In genomic region chr4:147741190-147741788, GRCh38 we compare ENCODE assay signal across 15 cellular contexts. TPM values are rescaled to one million over a fixed set of nuclear protein-coding genes. Genes with fewer than 3 reads are reported as not detected.
A peak's percentile ranks its signal among the peaks of the same experiment; 100 is the strongest.
DNase-seq lines count a peak whose midpoint lies in the region; ATAC-seq, FAIRE-seq and TF ChIP-seq lines count a peak whose summit lies in the region.
"Had no signal": no experiment of that assay in that cellular context is flagged by ENCODE, and none has a peak within 500 bp of the region (broad histone marks: within the 10 kb centered on the region; RNA-seq: fewer than 3 reads in every experiment).

No MANE protein-coding gene starts in this region.

- H3K4me1 Mint-ChIP-seq in endodermal cell (peaks cover 37% of the 10 kb centered on the region), neural progenitor cell (peaks cover 31% of the 10 kb centered on the region)
- H3K4me1 Mint-ChIP-seq: IgD-negative memory B cell had no signal

- intact Hi-C loops in PC-9 (cut with micrococcal nuclease; ENCODE audit: unreplicated experiment): loop anchor here (1.0 to 2.0 kb wide), 3 partner anchors 8 to 90 kb away; no protein-coding TSS in a partner anchor
- intact Hi-C loops in heart right ventricle (cut with DNase I): loop anchor here in 1 of 10 donors (2.0 kb wide), 1 partner anchor 40 kb away; no protein-coding TSS in a partner anchor

- H3F3A ChIP-seq in PC-9 (ENCODE audit: insufficient read depth, low read depth): no peaks in the 10 kb centered on the region; the same call in 1 of the 2 replicates
- H3F3A ChIP-seq in neural progenitor cell (ENCODE audit: low read depth): peaks cover 25% of the 10 kb centered on the region

- H3K9ac ChIP-seq in endodermal cell (ENCODE audit: extremely low read depth, low read length, poor library complexity, severe bottlenecking) (no peak overlapping the region), neural progenitor cell (no peak overlapping the region)

- H3K27ac Mint-ChIP-seq in endodermal cell (peak overlapping the region; percentile 48), neural progenitor cell (no peak overlapping the region)
- H3K27ac Mint-ChIP-seq: CD8-positive, alpha-beta T cell; IgD-negative memory B cell; stimulated activated naive CD8-positive, alpha-beta T cell treated with anti-CD3 and anti-CD28 coated beads, Interleukin-15, amount 100 ng/mL, for 72 hours had no signal

- H3K27me3 Mint-ChIP-seq in endodermal cell (ENCODE audit: insufficient read depth) (no peaks in the 10 kb centered on the region), neural progenitor cell (ENCODE audit: insufficient read depth, low read depth) (peaks cover 13% of the 10 kb centered on the region)
- H3K27me3 Mint-ChIP-seq: stimulated activated naive CD8-positive, alpha-beta T cell treated with anti-CD3 and anti-CD28 coated beads, Interleukin-15, amount 100 ng/mL, for 72 hours had no signal

- H3K9me3 Mint-ChIP-seq in endodermal cell (no peaks in the 10 kb centered on the region), neural progenitor cell (peaks cover 2% of the 10 kb centered on the region)
- H3K9me3 Mint-ChIP-seq: CD8-positive, alpha-beta T cell; stimulated activated naive CD8-positive, alpha-beta T cell treated with anti-CD3 and anti-CD28 coated beads, Interleukin-15, amount 100 ng/mL, for 72 hours had no signal

- H3K36me3 ChIP-seq in PC-9 (ENCODE audit: low read depth) (no peaks in the 10 kb centered on the region), endodermal cell (ENCODE audit: control insufficient read depth, insufficient read depth, low read length) (no peaks in the 10 kb centered on the region), neural progenitor cell (no peaks in the 10 kb centered on the region), heart right ventricle (no peaks in the 10 kb centered on the region)

- FAIRE-seq in H54 (lab: Jason Lieb, UNC): no peak
- FAIRE-seq: bronchial epithelial cell had no signal

- H3K36me3 Mint-ChIP-seq in endodermal cell (ENCODE audit: low read depth): no peaks in the 10 kb centered on the region
- peaks cover 9% of the 10 kb centered on the region for H3K36me3 Mint-ChIP-seq in neural progenitor cell
- H3K36me3 Mint-ChIP-seq: CD8-positive, alpha-beta T cell; IgD-negative memory B cell had no signal

- H3K27me3 ChIP-seq in PC-9 (ENCODE audit: insufficient read depth, low read depth) (no peaks in the 10 kb centered on the region), endodermal cell (ENCODE audit: control insufficient read depth, insufficient read depth, low read length, poor library complexity, severe bottlenecking) (no peaks in the 10 kb centered on the region), neural progenitor cell (no peaks in the 10 kb centered on the region), heart right ventricle (no peaks in the 10 kb centered on the region)
- H3K27me3 ChIP-seq: esophagus muscularis mucosa had no signal

- H3K4me1 ChIP-seq in PC-9 (replicated peaks; ENCODE audit: insufficient read depth) (peaks cover 22% of the 10 kb centered on the region), endodermal cell (ENCODE audit: control insufficient read depth, insufficient read depth, low read length) (peaks cover 7% of the 10 kb centered on the region), neural progenitor cell (peaks cover 23% of the 10 kb centered on the region), heart right ventricle (peaks cover 0 to 78% (median 39%) of the 10 kb centered on the region in 9 donors)

- no peak for ATAC-seq in HG02884 (IDR thresholded peaks at IDR 0.05; ENCODE audit: unreplicated experiment)
- no peak for ATAC-seq in heart right ventricle
- ATAC-seq: CD8-positive, alpha-beta T cell had no signal

- no peaks in the 10 kb centered on the region for H3K9me2 ChIP-seq in PC-9 (ENCODE audit: insufficient read depth)

- H3K4me2 ChIP-seq in PC-9: peak overlapping the region; percentile 34; the same call in 1 of the 2 replicates
- H3K4me2 ChIP-seq in neural progenitor cell: no peak overlapping the region

- TF ChIP-seq CTCF in PC-9 (conservative IDR thresholded peaks at IDR 0.05) (no peak), endodermal cell (conservative IDR thresholded peaks at IDR 0.05) (no peak), neural progenitor cell (IDR thresholded peaks at IDR 0.05) (no peak), heart right ventricle (IDR thresholded peaks at IDR 0.05) (no peak)

- TF ChIP-seq POLR2A in H54 (IDR thresholded peaks at IDR 0.05; ENCODE audit: low read depth, low read length): no peak

- no peak overlapping the region for H2AFZ ChIP-seq in PC-9
- H2AFZ ChIP-seq in neural progenitor cell (replicated peaks): no peak overlapping the region

- peak overlapping the region; percentile 53; the same call in 1 of the 2 replicates for H3K27ac ChIP-seq in PC-9
- no peak overlapping the region for H3K27ac ChIP-seq in endodermal cell (ENCODE audit: low read depth, low read length)
- no peak overlapping the region for H3K27ac ChIP-seq in neural progenitor cell
- H3K27ac ChIP-seq in heart right ventricle: no peak overlapping the region
- H3K27ac ChIP-seq: esophagus muscularis mucosa had no signal

- no peaks in the 10 kb centered on the region for H4K20me1 ChIP-seq in PC-9 (ENCODE audit: insufficient read depth)
- peaks cover 24% of the 10 kb centered on the region for H4K20me1 ChIP-seq in neural progenitor cell (ENCODE audit: low read depth)

- no TSS peak for BruUV-seq in PC-9 (replicated peaks; lab: Mats Ljungman, UMichigan)

- H3K4me3 ChIP-seq in PC-9 (no peak overlapping the region), endodermal cell (ENCODE audit: low read length) (no peak overlapping the region), neural progenitor cell (no peak overlapping the region), heart right ventricle (no peak overlapping the region)
- H3K4me3 ChIP-seq: esophagus muscularis mucosa had no signal

- DNase-seq in GM03348 (ENCODE audit: low spot score) (peak; percentile 51), PC-9 (peak; percentile 33 to 61), endodermal cell (no peak), neural progenitor cell (ENCODE audit: low spot score) (peak; percentile 31), H54 (ENCODE audit: insufficient read length, low spot score) (no peak), heart right ventricle (no peak)
- no peak for DNase-seq in activated CD4-positive, alpha-beta T cell treated with anti-CD3 and anti-CD28 coated beads for 4 hours
- DNase-seq: CD8-positive, alpha-beta T cell; NCI-H1436; NCI-H748 treated with DMSO at 0.1 percent for 48 hours; stimulated activated naive CD8-positive, alpha-beta T cell treated with anti-CD3 and anti-CD28 coated beads, Interleukin-15, amount 100 ng/mL, for 72 hours had no signal

- peaks cover 83% of the 10 kb centered on the region for H3K79me2 ChIP-seq in PC-9 (ENCODE audit: low read depth)
- peaks cover 96% of the 10 kb centered on the region for H3K79me2 ChIP-seq in neural progenitor cell (ENCODE audit: low read depth)

- H3K9me3 ChIP-seq in PC-9 (ENCODE audit: insufficient read depth, low read depth) (no peaks in the 10 kb centered on the region), endodermal cell (ENCODE audit: control insufficient read depth, low read length) (no peaks in the 10 kb centered on the region), neural progenitor cell (ENCODE audit: low read depth) (no peaks in the 10 kb centered on the region), heart right ventricle (no peaks in the 10 kb centered on the region)
- H3K9me3 ChIP-seq: esophagus muscularis mucosa had no signal

- 87% methylated on average over 1 of the region's 1 CpG; no CpG with 5 or more reads in 1 of the 2 experiments for WGBS in endodermal cell (ENCODE audit: insufficient coverage in 1 of 2, insufficient read length in 1 of 2), 2 experiments
- WGBS in heart right ventricle, 2 donors: 41 to 67% methylated on average over 1 of the region's 1 CpG

- POLR2A ChIA-PET in PC-9 (lab: Charles Lee; ENCODE audit: unreplicated experiment): interaction anchor here (0.7 kb wide), 1 partner anchor 20 kb away, joined by 11 read pairs; no protein-coding TSS in a partner anchor

- CTCF ChIA-PET in PC-9 (lab: Charles Lee): interaction anchor here (0.6 to 0.7 kb wide), 2 partner anchors 124 to 1223 kb away, joined by 3 to 4 read pairs; partner anchors contain the start of gene TMEM184C

- no peak overlapping the region for H3K4me3 Mint-ChIP-seq in endodermal cell
- no peak overlapping the region for H3K4me3 Mint-ChIP-seq in neural progenitor cell
- H3K4me3 Mint-ChIP-seq: CD8-positive, alpha-beta T cell; IgD-negative memory B cell; stimulated activated naive CD8-positive, alpha-beta T cell treated with anti-CD3 and anti-CD28 coated beads, Interleukin-15, amount 100 ng/mL, for 72 hours had no signal

RNA-seq across cellular contexts. Expression of gene ARHGAP10, which starts 9.4 kb away (rescaled TPM):
- total RNA-seq in PC-9 (2021) (21.7 and 27.5 TPM in 2 replicates), endodermal cell (10 to 100 TPM in 1 of 2 donors, 1 to 10 TPM in 1; 9.1 to 11.8 TPM), neural progenitor cell (ENCODE audit: low replicate concordance) (20.2 and 20.3 TPM in 2 replicates), heart right ventricle (10 to 100 TPM; 33.9 to 71.1 (median 60.7) TPM)
- polyA plus RNA-seq in endodermal cell (2013, experiment 1 of 2): 3.4 TPM
- 3.6 TPM for polyA plus RNA-seq in endodermal cell (2013, experiment 2 of 2)
- 10 to 100 TPM; 39.0 to 63.0 TPM for polyA plus RNA-seq in heart right ventricle

RNA-seq across cellular contexts. Expression of gene PRMT9, which starts 57.3 kb away (rescaled TPM):
- total RNA-seq in PC-9 (2021): 8.4 and 9.0 TPM in 2 replicates
- 10 to 100 TPM; 15.3 to 17.3 TPM for total RNA-seq in endodermal cell
- polyA plus RNA-seq in endodermal cell (2013, experiment 1 of 2): 10.2 TPM
- polyA plus RNA-seq in endodermal cell (2013, experiment 2 of 2): 8.1 TPM
- total RNA-seq in neural progenitor cell (ENCODE audit: low replicate concordance): 16.8 and 24.8 TPM in 2 replicates
- 1 to 10 TPM; 5.1 to 7.3 (median 6.6) TPM for total RNA-seq in heart right ventricle
- polyA plus RNA-seq in heart right ventricle: 1 to 10 TPM; 3.0 to 3.9 TPM

Comparison
In these comparisons a context has a peak if more than half of its experiments do, and no peak if none do; other contexts are left out.
1. DNase-seq: peak in GM03348 (single experiment), PC-9 (2 of 2) and neural progenitor cell (single experiment); none in endodermal cell (single experiment), H54 (single experiment), heart right ventricle (0 of 2) and activated CD4-positive, alpha-beta T cell treated with anti-CD3 and anti-CD28 coated beads for 4 hours (0 of 2).